ENCODE assay signal across 21 cellular contexts in genomic region chr5:96252596-96252995, GRCh38.
DNase-seq lines count a peak whose midpoint lies in the region; ATAC-seq and TF ChIP-seq lines count a peak whose summit lies in the region.
"Had no signal": no experiment of that assay in that cellular context is flagged by ENCODE, and none has a peak within 500 bp of the region (broad histone marks: within the 10 kb centered on the region; RNA-seq: fewer than 3 reads in every experiment).

No MANE protein-coding gene starts in this region.

- H2AFZ ChIP-seq in GM23248: no peak overlapping the region
- H2AFZ ChIP-seq in PC-3 (ENCODE audit: low read length): no peak overlapping the region
- H2AFZ ChIP-seq: GM23338 had no signal

- H3K27ac ChIP-seq in GM23248 (peak overlapping the region; percentile 11), PC-3 (ENCODE audit: low read length) (no peak overlapping the region), upper lobe of left lung (no peak overlapping the region)

- H3K27me3 ChIP-seq in GM23248 (replicated peaks; ENCODE audit: insufficient read depth) (no peaks in the 10 kb centered on the region), PC-3 (ENCODE audit: low read length) (no peaks in the 10 kb centered on the region), upper lobe of left lung (no peaks in the 10 kb centered on the region)

- no peak for TF ChIP-seq POLR2A in upper lobe of left lung (IDR thresholded peaks at IDR 0.05)

- 54 to 63% methylated on average over 4 of the region's 4 CpGs for WGBS in GM23248 (ENCODE audit: low coverage in 1 of 2, low lambda C conversion rate in 2 of 2, missing lambda C conversion rate in 2 of 2), 2 experiments
- 68 to 70% methylated on average over 4 of the region's 4 CpGs for WGBS in upper lobe of left lung, 2 donors

- intact Hi-C loops in PC-3 (cut with micrococcal nuclease): no loop called here

- ATAC-seq in PC-3 (no peak), upper lobe of left lung (ENCODE audit: low FRiP score in 2 of 2) (no peak), HG03460 (IDR thresholded peaks at IDR 0.05; ENCODE audit: unreplicated experiment) (no peak)
- ATAC-seq: GM23338, Right ventricle myocardium inferior had no signal

- BruUV-seq in PC-3 (replicated peaks; lab: Mats Ljungman, UMichigan): no TSS peak

- no peak for TF ChIP-seq EP300 in upper lobe of left lung (IDR thresholded peaks at IDR 0.05)

- no peak overlapping the region for H3K9ac ChIP-seq in GM23248
- H3K9ac ChIP-seq in PC-3 (ENCODE audit: low read length): no peak overlapping the region

- peak overlapping the region; percentile 19; the same call in 1 of the 2 replicates for H3K4me3 ChIP-seq in GM23248
- no peak overlapping the region for H3K4me3 ChIP-seq in PC-3 (ENCODE audit: low read length)
- H3K4me3 ChIP-seq in fibroblast of the aortic adventitia (ENCODE audit: low read depth, low read length): no peak overlapping the region
- no peak overlapping the region for H3K4me3 ChIP-seq in upper lobe of left lung
- H3K4me3 ChIP-seq: GM23338 had no signal

- no peak for TF ChIP-seq CTCF in PC-3 (conservative IDR thresholded peaks at IDR 0.05; ENCODE audit: low read depth, low read length)
- TF ChIP-seq CTCF in fibroblast of the aortic adventitia (IDR thresholded peaks at IDR 0.05; ENCODE audit: insufficient read depth, low read length): no peak
- no peak for TF ChIP-seq CTCF in upper lobe of left lung (IDR thresholded peaks at IDR 0.05)

- H4K20me1 ChIP-seq in GM23248 (ENCODE audit: insufficient read depth) (no peaks in the 10 kb centered on the region), PC-3 (ENCODE audit: low read length) (no peaks in the 10 kb centered on the region)

- H3K36me3 ChIP-seq in GM23248 (ENCODE audit: low read depth) (no peaks in the 10 kb centered on the region), PC-3 (ENCODE audit: low read depth, low read length) (no peaks in the 10 kb centered on the region), upper lobe of left lung (no peaks in the 10 kb centered on the region)

- in situ Hi-C loops in GM23248 (cut with MboI): no loop called here

- H3K4me1 ChIP-seq in GM23248 (ENCODE audit: insufficient read depth) (peaks cover 70% of the 10 kb centered on the region), PC-3 (ENCODE audit: insufficient read depth, low read length) (peaks cover 46% of the 10 kb centered on the region), upper lobe of left lung (peaks cover 0 to 3% (median 1%) of the 10 kb centered on the region in 4 donors)

- H3K4me2 ChIP-seq in GM23248 (ENCODE audit: unreplicated experiment): peak overlapping the region; percentile 42
- no peak overlapping the region for H3K4me2 ChIP-seq in PC-3 (ENCODE audit: low read length)
- H3K4me2 ChIP-seq: GM23338 had no signal

- DNase-seq in DMS 273 (lab: John Stamatoyannopoulos, UW; ENCODE audit: unreplicated experiment): peak; percentile 28
- peak; percentile 29 for DNase-seq in GM23248
- DNase-seq in PC-3: peak; percentile 12
- peak; percentile 14 for DNase-seq in fibroblast of the aortic adventitia (ENCODE audit: low read depth)
- no peak for DNase-seq in NCI-H2107 (lab: John Stamatoyannopoulos, UW)
- no peak for DNase-seq in upper lobe of left lung
- DNase-seq in SHP77 treated with DMSO at 0.1 percent for 48 hours (lab: John Stamatoyannopoulos, UW): no peak
- DNase-seq: DMS79 treated with DMSO at 0.1 percent for 48 hours; Kasumi-1; MM.1S; NCI-H1048; NCI-H1417 treated with DMSO at 0.1 percent for 48 hours; NCI-H187 treated with DMSO at 0.1 percent for 48 hours; NCI-H226; NCI-H510A treated with DMSO at 0.1 percent for 48 hours; NCI-H774; NK-92 treated with Interleukin-12 subunit alpha and Interleukin-12 subunit beta, amount 100 ng/mL, for 24 hours; SW 1271 had no signal

- H3K9me2 ChIP-seq in GM23248 (ENCODE audit: insufficient read depth): no peaks in the 10 kb centered on the region
- H3K9me2 ChIP-seq in PC-3 (replicated peaks; ENCODE audit: low read length): no peaks in the 10 kb centered on the region

- peaks cover 47% of the 10 kb centered on the region for H3F3A ChIP-seq in GM23248 (ENCODE audit: insufficient read depth)
- peaks cover 4% of the 10 kb centered on the region for H3F3A ChIP-seq in PC-3 (ENCODE audit: low read length, unreplicated experiment)

- CTCF ChIA-PET in PC-3 (lab: Charles Lee): no interaction called here

- POLR2A ChIA-PET in PC-3 (lab: Charles Lee; ENCODE audit: unreplicated experiment): no interaction called here

- H3K9me3 ChIP-seq in GM23248 (ENCODE audit: low read depth) (no peaks in the 10 kb centered on the region), PC-3 (ENCODE audit: low read length) (no peaks in the 10 kb centered on the region), upper lobe of left lung (no peaks in the 10 kb centered on the region)

- H3K79me2 ChIP-seq in GM23248 (ENCODE audit: insufficient read depth) (peaks cover 11% of the 10 kb centered on the region), PC-3 (ENCODE audit: low read length) (no peaks in the 10 kb centered on the region)

Comparison
In these comparisons a context has a peak if more than half of its experiments do, and no peak if none do; other contexts are left out.
1. DNase-seq: peak in DMS 273 (single experiment), GM23248 (single experiment), PC-3 (single experiment) and fibroblast of the aortic adventitia (single experiment); none in NCI-H2107 (single experiment), upper lobe of left lung (0 of 2) and SHP77 treated with DMSO at 0.1 percent for 48 hours (single experiment).